Comparison of ENCODE assay signal across 8 cellular contexts in the genomic region with DNA sequence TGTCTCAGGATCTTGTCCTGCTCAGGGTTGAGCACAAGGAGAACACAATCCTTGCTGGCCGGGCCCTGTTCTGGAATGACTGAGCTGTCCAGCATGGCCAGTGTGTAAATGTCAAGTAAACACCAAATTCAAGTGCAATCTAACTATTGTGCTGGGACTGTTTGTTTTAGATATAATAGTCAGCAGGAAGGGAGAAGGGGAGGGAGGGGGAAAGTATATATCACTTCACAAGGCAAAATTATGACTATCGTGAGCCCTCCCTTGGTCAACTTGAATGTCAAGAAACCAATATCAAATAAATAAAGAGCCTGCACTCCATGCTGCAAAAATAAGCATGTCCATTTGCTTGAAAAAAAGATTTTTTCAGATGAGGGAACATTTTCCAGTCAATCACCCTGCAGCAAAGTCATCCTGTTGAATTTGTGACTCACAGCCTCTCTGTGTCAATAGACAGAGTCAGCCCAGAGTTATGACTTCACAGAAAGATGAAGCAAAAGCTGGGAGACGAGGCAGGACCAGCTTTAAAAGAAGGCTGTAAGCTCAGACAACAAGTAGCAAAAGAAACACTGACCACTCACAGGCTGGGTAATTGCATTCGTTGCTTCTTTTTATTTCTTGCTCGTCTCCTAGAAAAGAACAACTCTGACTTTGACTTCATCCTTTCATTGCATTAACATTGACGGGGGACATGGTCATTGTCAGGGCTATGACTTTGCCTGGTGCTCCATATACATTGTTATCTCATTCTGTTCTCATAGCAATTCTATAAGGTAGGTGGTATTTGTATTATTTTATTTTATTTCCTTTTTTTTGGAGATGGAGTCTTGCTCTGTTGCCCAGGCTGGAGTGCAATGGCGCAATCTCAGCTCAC. TPM values are rescaled to one million over a fixed set of nuclear protein-coding genes. Genes with fewer than 3 reads are reported as not detected.
A peak's percentile ranks its signal among the peaks of the same experiment; 100 is the strongest.
DNase-seq lines count a peak whose midpoint lies in the region; ATAC-seq and TF ChIP-seq lines count a peak whose summit lies in the region.

No MANE protein-coding gene starts in this region.

- no peak overlapping the region for H3K27ac Mint-ChIP-seq in activated naive CD4-positive, alpha-beta T cell treated with anti-CD3 and anti-CD28 coated beads, Interleukin-2, amount 50 U/mL, for 72 hours

- H3K4me3 ChIP-seq in choroid plexus epithelial cell (ENCODE audit: low read depth, low read length), result no peak overlapping the region
- no peak overlapping the region for H3K4me3 ChIP-seq in mesodermal cell (ENCODE audit: extremely low read depth, insufficient read depth, low read length, poor library complexity, severe bottlenecking)

- no peaks in the 10 kb centered on the region for H3K36me3 Mint-ChIP-seq in activated naive CD4-positive, alpha-beta T cell treated with anti-CD3 and anti-CD28 coated beads, Interleukin-2, amount 50 U/mL, for 72 hours

- TF ChIP-seq CTCF in C4-2B (conservative IDR thresholded peaks at IDR 0.05), result no peak
- TF ChIP-seq CTCF in choroid plexus epithelial cell (conservative IDR thresholded peaks at IDR 0.05; ENCODE audit: low read depth, low read length), result no peak

- peak overlapping the region; percentile 73 for H3K27ac ChIP-seq in C4-2B
- peak overlapping the region; percentile 30 for H3K27ac ChIP-seq in mesodermal cell (ENCODE audit: low read depth, low read length, severe bottlenecking)

- no peaks in the 10 kb centered on the region for H3K9me3 ChIP-seq in mesodermal cell (ENCODE audit: control insufficient read depth, low read length)

- intact Hi-C loops in head of caudate nucleus (cut with DNase I), result no loop called here

- H3K36me3 ChIP-seq in mesodermal cell (ENCODE audit: control insufficient read depth, insufficient read depth, low read length), result no peaks in the 10 kb centered on the region

- peaks cover 7% of the 10 kb centered on the region for H3K4me1 ChIP-seq in mesodermal cell (ENCODE audit: control insufficient read depth, insufficient read depth, low read length, poor library complexity, severe bottlenecking)

- DNase-seq in MV-4-11 (lab: John Stamatoyannopoulos, UW) (peak; percentile 33), choroid plexus epithelial cell (ENCODE audit: low read depth) (peak; percentile 87), head of caudate nucleus (no peak)
- no peak for DNase-seq in activated naive CD4-positive, alpha-beta T cell treated with anti-CD3 and anti-CD28 coated beads, Interleukin-2, amount 50 U/mL, for 72 hours (ENCODE audit: low spot score in 2 of 2)
- no peak for DNase-seq in stimulated activated CD4-positive, alpha-beta T cell treated with anti-CD3 and anti-CD28 coated beads, Interleukin-4, amount 100 ng/mL, for 24 hours

- ATAC-seq in activated naive CD4-positive, alpha-beta T cell treated with anti-CD3 and anti-CD28 coated beads, Interleukin-2, amount 50 U/mL, for 72 hours, result no peak
- no peak for ATAC-seq in GM18511 (IDR thresholded peaks at IDR 0.05; ENCODE audit: unreplicated experiment)

- 85 to 93% methylated on average over 4 to 5 of the region's 7 CpGs for WGBS in mesodermal cell (ENCODE audit: insufficient coverage in 2 of 2), 2 experiments

- no peaks in the 10 kb centered on the region for H3K9me3 Mint-ChIP-seq in activated naive CD4-positive, alpha-beta T cell treated with anti-CD3 and anti-CD28 coated beads, Interleukin-2, amount 50 U/mL, for 72 hours

RNA-seq across cellular contexts. Expression of a gene that starts 15.3 kb away (rescaled TPM):
- 1.2 TPM for polyA plus RNA-seq in mesodermal cell (2013, experiment 1 of 2)
- 1.2 TPM for polyA plus RNA-seq in mesodermal cell (2013, experiment 2 of 2)
- total RNA-seq in activated naive CD4-positive, alpha-beta T cell treated with anti-CD3 and anti-CD28 coated beads, Interleukin-2, amount 50 U/mL, for 72 hours, result 1 to 10 TPM in 1 of 2 donors, not detected in 1; 1.8 TPM

Comparison
In these comparisons a context has a peak if more than half of its experiments do, and no peak if none do; other contexts are left out.
1. DNase-seq: peak in MV-4-11 (single experiment) and choroid plexus epithelial cell (single experiment); none in head of caudate nucleus (0 of 42), activated naive CD4-positive, alpha-beta T cell treated with anti-CD3 and anti-CD28 coated beads, Interleukin-2, amount 50 U/mL, for 72 hours (0 of 2) and stimulated activated CD4-positive, alpha-beta T cell treated with anti-CD3 and anti-CD28 coated beads, Interleukin-4, amount 100 ng/mL, for 24 hours (single experiment).